ENCODE assay signal across 10 cellular contexts in genomic region chr9:127754761-127755557, GRCh38. TPM values are rescaled to one million over a fixed set of nuclear protein-coding genes. Genes with fewer than 3 reads are reported as not detected.
DNase-seq lines count a peak whose midpoint lies in the region; ATAC-seq and TF ChIP-seq lines count a peak whose summit lies in the region.
"Had no signal": no experiment of that assay in that cellular context is flagged by ENCODE, and none has a peak within 500 bp of the region (broad histone marks: within the 10 kb centered on the region; RNA-seq: fewer than 3 reads in every experiment).

No MANE protein-coding gene starts in this region.

- no peaks in the 10 kb centered on the region for H3K4me1 Mint-ChIP-seq in Caco-2 (ENCODE audit: low read depth, unreplicated experiment)

- no peak overlapping the region for H3K23ac ChIP-seq in mesendoderm (ENCODE audit: low read length)

- no TSS peak for BruUV-seq in Caco-2 (replicated peaks; lab: Mats Ljungman, UMichigan)

- no peak overlapping the region for H2AK5ac ChIP-seq in mesendoderm (ENCODE audit: low read length)

- no peak for ATAC-seq in HG02840 (IDR thresholded peaks at IDR 0.05; ENCODE audit: low FRiP score, unreplicated experiment)
- ATAC-seq: left lobe of liver had no signal

- H3K27me3 ChIP-seq in Caco-2 (replicated peaks; ENCODE audit: control insufficient read depth, insufficient read depth, low read length) (peaks cover 2% of the 10 kb centered on the region), ectodermal cell (ENCODE audit: control insufficient read depth, insufficient read depth, low read length, poor library complexity, severe bottlenecking) (peaks cover 59% of the 10 kb centered on the region), mesendoderm (ENCODE audit: insufficient read depth, low read length, poor library complexity) (peaks cover 3% of the 10 kb centered on the region)

- CTCF ChIA-PET in Caco-2 (lab: Charles Lee): interaction anchor here (2.8 kb wide), 1 partner anchor 20 kb away, joined by 10 read pairs; the partner anchor contains the start of gene TOR2A

- TF ChIP-seq POLR2A in erythroblast (IDR thresholded peaks at IDR 0.05; ENCODE audit: low read length): no peak

- H3K4me1 ChIP-seq in Caco-2 (0 out of 2 replicates have a peak, but pooled peaks cover 3% of the 10 kb centered on the region), ectodermal cell (ENCODE audit: control insufficient read depth, insufficient read depth, low read length) (no peaks in the 10 kb centered on the region), mesendoderm (ENCODE audit: control insufficient read depth, low read depth, low read length) (no peaks in the 10 kb centered on the region)

- peaks cover 18% of the 10 kb centered on the region for H3K27me3 Mint-ChIP-seq in Caco-2 (ENCODE audit: insufficient read depth, unreplicated experiment)

- H3K9me3 ChIP-seq in Caco-2 (no peaks in the 10 kb centered on the region), ectodermal cell (ENCODE audit: control insufficient read depth, low read length) (no peaks in the 10 kb centered on the region)

- DNase-seq in Caco-2 (no peak), NCI-H1694 treated with DMSO at 0.1 percent for 48 hours (lab: John Stamatoyannopoulos, UW) (peak; percentile 21), mesendoderm (peak; percentile 68), kidney glomerular epithelial cell (lab: John Stamatoyannopoulos, UW) (no peak), erythroblast (lab: John Stamatoyannopoulos, UW) (no peak), mucosa of gallbladder (ENCODE audit: low spot score) (no peak)

- H2BK5ac ChIP-seq in mesendoderm (ENCODE audit: low read length): no peak overlapping the region

- no peak overlapping the region for H3K4ac ChIP-seq in mesendoderm (ENCODE audit: low read depth, low read length)

- H3K4me3 Mint-ChIP-seq in Caco-2 (ENCODE audit: unreplicated experiment): peak overlapping the region; percentile 24

- TF ChIP-seq CTCF in Caco-2 (IDR thresholded peaks at IDR 0.05; ENCODE audit: insufficient read depth in 1 of 2, low read depth in 1 of 2, low read length in 1 of 2, severe bottlenecking in 1 of 2, unreplicated experiment in 1 of 2): no peak

- peak overlapping the region; percentile 34 for H3K56ac ChIP-seq in mesendoderm (ENCODE audit: low read length)

- no peaks in the 10 kb centered on the region for H3K79me1 ChIP-seq in mesendoderm (ENCODE audit: low read length)

- H3K36me3 ChIP-seq in Caco-2 (ENCODE audit: control insufficient read depth, insufficient read depth, low read length) (no peaks in the 10 kb centered on the region), ectodermal cell (ENCODE audit: control insufficient read depth, insufficient read depth, low read length) (no peaks in the 10 kb centered on the region), mesendoderm (ENCODE audit: control insufficient read depth, insufficient read depth, low read length) (no peaks in the 10 kb centered on the region)

- 0 to 1% methylated on average over 79 of the region's 79 CpGs for WGBS in ectodermal cell, 2 experiments
- WGBS in mesendoderm (ENCODE audit: extremely low coverage, insufficient coverage, low lambda C conversion rate): no CpG with 5 or more reads among the region's 79 CpGs

- H3K79me2 ChIP-seq in mesendoderm (ENCODE audit: control insufficient read depth, insufficient read depth, low read length): no peaks in the 10 kb centered on the region

- no peak overlapping the region for H3K9ac ChIP-seq in mesendoderm (ENCODE audit: low read length)

- peak overlapping the region; percentile 14 for H3K4me3 ChIP-seq in Caco-2 (ENCODE audit: low read depth, low read length)
- peak overlapping the region; percentile 50 for H3K4me3 ChIP-seq in ectodermal cell (ENCODE audit: insufficient read depth, low read depth, low read length)
- H3K4me3 ChIP-seq in mesendoderm (ENCODE audit: low read length): no peak overlapping the region

- H3K36me3 Mint-ChIP-seq in Caco-2 (ENCODE audit: insufficient read depth, unreplicated experiment): peaks cover 5% of the 10 kb centered on the region

- peak overlapping the region; percentile 46 for H3K4me2 ChIP-seq in mesendoderm (ENCODE audit: low read length)

- H4K5ac ChIP-seq in mesendoderm (ENCODE audit: low read length): no peak overlapping the region

- no peak overlapping the region for H2BK120ac ChIP-seq in mesendoderm (ENCODE audit: low read depth, low read length)

- no peaks in the 10 kb centered on the region for H3K9me3 Mint-ChIP-seq in Caco-2 (ENCODE audit: unreplicated experiment)

- no peak overlapping the region for H3K27ac Mint-ChIP-seq in Caco-2 (ENCODE audit: unreplicated experiment)

- H3K27ac ChIP-seq in ectodermal cell (ENCODE audit: insufficient read depth, low read depth, low read length, poor library complexity, severe bottlenecking): no peak overlapping the region
- H3K27ac ChIP-seq in mesendoderm (ENCODE audit: low read depth, low read length): no peak overlapping the region
- H3K27ac ChIP-seq: C4-2B had no signal

- intact Hi-C loops in Caco-2 (cut with micrococcal nuclease; ENCODE audit: unreplicated experiment): no loop called here

- H4K8ac ChIP-seq in mesendoderm (ENCODE audit: low read depth, low read length): no peak overlapping the region

- H3K18ac ChIP-seq in mesendoderm (ENCODE audit: low read length): no peak overlapping the region

- POLR2A ChIA-PET in Caco-2 (lab: Charles Lee): no interaction called here

- H2BK15ac ChIP-seq in mesendoderm (replicated peaks; ENCODE audit: low read depth): no peak overlapping the region

RNA-seq across cellular contexts. Expression of gene TOR2A, which starts 19.9 kb away (rescaled TPM):
- 12.9 and 14.2 TPM in 2 replicates for total RNA-seq in Caco-2 (2022)
- polyA plus RNA-seq in ectodermal cell (2013, experiment 1 of 4): 18.6 TPM
- 20.0 TPM for polyA plus RNA-seq in ectodermal cell (2013, experiment 2 of 4)
- polyA plus RNA-seq in ectodermal cell (2013, experiment 3 of 4): 22.1 TPM
- polyA plus RNA-seq in ectodermal cell (2013, experiment 4 of 4): 24.2 TPM
- polyA plus RNA-seq in mesendoderm (2013, experiment 1 of 2): 11.5 TPM
- polyA plus RNA-seq in mesendoderm (2013, experiment 2 of 2): 12.2 TPM
- 21.7 TPM for total RNA-seq in mucosa of gallbladder

RNA-seq across cellular contexts. Expression of gene SH2D3C, which starts 23.5 kb away (rescaled TPM):
- total RNA-seq in Caco-2 (2022) (0.34 TPM in 1 of 2 replicates, not detected in the other), mucosa of gallbladder (9.1 TPM)
- 1.8 TPM for polyA plus RNA-seq in ectodermal cell (2013, experiment 1 of 4)
- 1.1 TPM for polyA plus RNA-seq in ectodermal cell (2013, experiment 2 of 4)
- polyA plus RNA-seq in ectodermal cell (2013, experiment 3 of 4): 2.0 TPM
- 2.3 TPM for polyA plus RNA-seq in ectodermal cell (2013, experiment 4 of 4)
- 2.0 TPM for polyA plus RNA-seq in mesendoderm (2013, experiment 1 of 2)
- 2.3 TPM for polyA plus RNA-seq in mesendoderm (2013, experiment 2 of 2)

RNA-seq across cellular contexts. Expression of gene CDK9, which starts 30.9 kb away (rescaled TPM):
- total RNA-seq in Caco-2 (2022) (47.9 and 48.2 TPM in 2 replicates), mucosa of gallbladder (92.7 TPM)
- polyA plus RNA-seq in ectodermal cell (2013, experiment 1 of 4): 55.8 TPM
- 73.2 TPM for polyA plus RNA-seq in ectodermal cell (2013, experiment 2 of 4)
- 57.8 TPM for polyA plus RNA-seq in ectodermal cell (2013, experiment 3 of 4)
- polyA plus RNA-seq in ectodermal cell (2013, experiment 4 of 4): 57.8 TPM
- polyA plus RNA-seq in mesendoderm (2013, experiment 1 of 2): 50.9 TPM
- 48.8 TPM for polyA plus RNA-seq in mesendoderm (2013, experiment 2 of 2)

RNA-seq across cellular contexts. Expression of gene TTC16, which starts 39.1 kb away (rescaled TPM):
- total RNA-seq in Caco-2 (2022): not detected in 2 replicates
- not detected for polyA plus RNA-seq in ectodermal cell (2013, experiment 1 of 4)
- polyA plus RNA-seq in ectodermal cell (2013, experiment 2 of 4): not detected
- not detected for polyA plus RNA-seq in ectodermal cell (2013, experiment 3 of 4)
- not detected for polyA plus RNA-seq in ectodermal cell (2013, experiment 4 of 4)
- 0.01 TPM for polyA plus RNA-seq in mesendoderm (2013, experiment 1 of 2)
- not detected for polyA plus RNA-seq in mesendoderm (2013, experiment 2 of 2)
- 0.26 TPM for total RNA-seq in mucosa of gallbladder
- total RNA-seq: left lobe of liver had no signal

RNA-seq across cellular contexts. Expression of gene PTRH1, which starts 39.5 kb away (rescaled TPM):
- total RNA-seq in Caco-2 (2022) (8.7 and 11.2 TPM in 2 replicates), mucosa of gallbladder (19.5 TPM)
- polyA plus RNA-seq in ectodermal cell (2013, experiment 1 of 4): 5.6 TPM
- 4.5 TPM for polyA plus RNA-seq in ectodermal cell (2013, experiment 2 of 4)
- polyA plus RNA-seq in ectodermal cell (2013, experiment 3 of 4): 5.8 TPM
- polyA plus RNA-seq in ectodermal cell (2013, experiment 4 of 4): 5.7 TPM
- polyA plus RNA-seq in mesendoderm (2013, experiment 1 of 2): 6.1 TPM
- 6.9 TPM for polyA plus RNA-seq in mesendoderm (2013, experiment 2 of 2)

Comparison
In these comparisons a context has a peak if more than half of its experiments do, and no peak if none do; other contexts are left out.
1. DNase-seq: peak in NCI-H1694 treated with DMSO at 0.1 percent for 48 hours (single experiment) and mesendoderm (single experiment); none in Caco-2 (0 of 2), kidney glomerular epithelial cell (single experiment), erythroblast (0 of 2) and mucosa of gallbladder (single experiment).